Comparison of ENCODE assay signal across 16 cellular contexts in genomic region chr9:85427749-85428148, GRCh38.
A peak's percentile ranks its signal among the peaks of the same experiment; 100 is the strongest.
DNase-seq lines count a peak whose midpoint lies in the region; TF ChIP-seq lines count a peak whose summit lies in the region.
"Had no signal": no experiment of that assay in that cellular context is flagged by ENCODE, and none has a peak within 500 bp of the region (broad histone marks: within the 10 kb centered on the region; RNA-seq: fewer than 3 reads in every experiment).

No MANE protein-coding gene starts in this region.

- no peak for DNase-seq in activated naive CD4-positive, alpha-beta T cell (lab: John Stamatoyannopoulos, UW)
- DNase-seq in WERI-Rb-1 (peak; percentile 64), nephron progenitor cell (peak; percentile 13), DMS53 (lab: John Stamatoyannopoulos, UW) (no peak), EL (no peak), SW 1271 (lab: John Stamatoyannopoulos, UW) (no peak)
- DNase-seq: 8988T; AML-193; Caco-2; CD8-positive, alpha-beta memory T cell; DMS 273 treated with DMSO at 0.1 percent for 48 hours; DMS79 had no signal

- peaks cover 4% of the 10 kb centered on the region for H3K9me3 Mint-ChIP-seq in activated naive CD4-positive, alpha-beta T cell treated with anti-CD3 and anti-CD28 coated beads, Interleukin-2, amount 50 U/mL, for 24 hours
- H3K9me3 Mint-ChIP-seq in nephron progenitor cell: peaks cover 17% of the 10 kb centered on the region

- no peaks in the 10 kb centered on the region for H3K9me3 ChIP-seq in WERI-Rb-1 (ENCODE audit: severe bottlenecking)
- H3K9me3 ChIP-seq: BLaER1, Caco-2, HAP-1 had no signal

- peak overlapping the region; percentile 47 for H3K27ac Mint-ChIP-seq in activated naive CD4-positive, alpha-beta T cell treated with anti-CD3 and anti-CD28 coated beads, Interleukin-2, amount 50 U/mL, for 24 hours
- H3K27ac Mint-ChIP-seq in nephron progenitor cell: peak overlapping the region; percentile 99

- no peaks in the 10 kb centered on the region for H3K36me3 ChIP-seq in WERI-Rb-1
- H3K36me3 ChIP-seq: BLaER1, HAP-1 had no signal

- peaks cover 89% of the 10 kb centered on the region for H3K27me3 ChIP-seq in WERI-Rb-1 (ENCODE audit: insufficient read depth, low read depth, severe bottlenecking)
- H3K27me3 ChIP-seq: BLaER1 had no signal

- no peaks in the 10 kb centered on the region for H3K36me3 Mint-ChIP-seq in activated naive CD4-positive, alpha-beta T cell treated with anti-CD3 and anti-CD28 coated beads, Interleukin-2, amount 50 U/mL, for 24 hours
- H3K36me3 Mint-ChIP-seq in nephron progenitor cell (ENCODE audit: low read depth): peaks cover 8% of the 10 kb centered on the region
- H3K36me3 Mint-ChIP-seq: CD8-positive, alpha-beta memory T cell had no signal

- no peak overlapping the region for H3K4me3 ChIP-seq in WERI-Rb-1 (ENCODE audit: low read depth, low read length)
- H3K4me3 ChIP-seq: BLaER1, HAP-1 had no signal

- no peak overlapping the region for H3K27ac ChIP-seq in WERI-Rb-1
- H3K27ac ChIP-seq: BLaER1, HL-60 had no signal

- H3K4me3 Mint-ChIP-seq in activated naive CD4-positive, alpha-beta T cell treated with anti-CD3 and anti-CD28 coated beads, Interleukin-2, amount 50 U/mL, for 24 hours: no peak overlapping the region
- H3K4me3 Mint-ChIP-seq in nephron progenitor cell: peak overlapping the region; percentile 65
- H3K4me3 Mint-ChIP-seq: CD8-positive, alpha-beta memory T cell had no signal

- H3K4me1 Mint-ChIP-seq in activated naive CD4-positive, alpha-beta T cell treated with anti-CD3 and anti-CD28 coated beads, Interleukin-2, amount 50 U/mL, for 24 hours: no peaks in the 10 kb centered on the region
- peaks cover 78% of the 10 kb centered on the region for H3K4me1 Mint-ChIP-seq in nephron progenitor cell

- no peak for TF ChIP-seq CTCF in WERI-Rb-1 (IDR thresholded peaks at IDR 0.05; ENCODE audit: low read depth, low read length)
- TF ChIP-seq CTCF in nephron progenitor cell (IDR thresholded peaks at IDR 0.05): no peak

- H3K27me3 Mint-ChIP-seq in activated naive CD4-positive, alpha-beta T cell treated with anti-CD3 and anti-CD28 coated beads, Interleukin-2, amount 50 U/mL, for 24 hours: peaks cover 31% of the 10 kb centered on the region
- peaks cover 3% of the 10 kb centered on the region for H3K27me3 Mint-ChIP-seq in nephron progenitor cell (ENCODE audit: low read depth, poor library complexity)

Comparison
In these comparisons a context has a peak if more than half of its experiments do, and no peak if none do; other contexts are left out.
1. DNase-seq: peak in WERI-Rb-1 (single experiment) and nephron progenitor cell (single experiment); none in activated naive CD4-positive, alpha-beta T cell (0 of 4), DMS53 (single experiment), EL (single experiment) and SW 1271 (0 of 2).